Comparison of ENCODE assay signal across 2 cellular contexts in the genomic region with DNA sequence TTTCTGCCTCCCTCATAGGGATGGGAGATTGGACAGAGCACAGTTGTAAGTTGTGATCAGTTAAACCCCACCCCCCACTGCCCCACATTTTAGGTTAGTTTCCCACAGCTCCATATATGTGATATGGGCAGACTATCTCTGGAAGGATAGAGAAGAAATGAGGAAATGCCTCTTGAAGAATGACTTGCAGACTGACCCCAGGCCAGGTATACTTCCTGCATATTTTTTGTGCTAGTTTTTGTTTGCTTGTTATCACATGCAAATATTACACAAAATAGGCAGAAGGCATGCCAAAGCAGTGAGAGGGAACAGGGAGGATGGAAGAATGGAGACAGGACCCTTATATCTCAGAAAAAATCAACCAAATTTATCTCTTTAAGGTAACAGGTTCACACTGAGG.
TF ChIP-seq lines count a peak whose summit lies in the region.

No MANE protein-coding gene starts in this region.

TF ChIP-seq in GM12891, 5 proteins besides CTCF, POLR2A, EP300 and RAD21:
- TF ChIP-seq SPI1 (IDR thresholded peaks at IDR 0.05; ENCODE audit: low read depth, low read length) (peak; percentile 36; the same call in 1 of the 2 replicates), TAF1 (IDR thresholded peaks at IDR 0.05; ENCODE audit: low read depth, low read length) (no peak)

TF ChIP-seq in GM12878, 131 proteins besides CTCF, POLR2A, EP300 and RAD21:
- TF ChIP-seq CHD1 (IDR thresholded peaks at IDR 0.05; ENCODE audit: low read depth, low read length): no peak
- TF ChIP-seq SPI1 (IDR thresholded peaks at IDR 0.05; ENCODE audit: borderline replicate concordance, insufficient read depth, low read depth, low read length): peak; percentile 24; the same call in 1 of the 2 replicates
